In genomic region chr20:17835941-17836861, GRCh38 we compare ENCODE assay signal across 12 cellular contexts.
A peak's percentile ranks its signal among the peaks of the same experiment; 100 is the strongest.
DNase-seq lines count a peak whose midpoint lies in the region; ATAC-seq and TF ChIP-seq lines count a peak whose summit lies in the region.
"Had no signal": no experiment of that assay in that cellular context is flagged by ENCODE, and none has a peak within 500 bp of the region (broad histone marks: within the 10 kb centered on the region; RNA-seq: fewer than 3 reads in every experiment).

No MANE protein-coding gene starts in this region.

- H3K27ac Mint-ChIP-seq in MCF 10A (ENCODE audit: low read depth, unreplicated experiment) (peak overlapping the region; percentile 76), glutamatergic neuron (ENCODE audit: unreplicated experiment) (no peak overlapping the region)

- DNase-seq in MCF 10A (ENCODE audit: unreplicated experiment) (peak; percentile 59), mammary epithelial cell (no peak), osteoblast (ENCODE audit: insufficient read length, low spot score, missing footprints) (no peak), glutamatergic neuron (no peak), NCI-H2196 treated with DMSO at 0.1 percent for 48 hours (lab: John Stamatoyannopoulos, UW; ENCODE audit: unreplicated experiment) (no peak), AML-193 (lab: John Stamatoyannopoulos, UW) (no peak)
- DNase-seq in activated naive CD4-positive, alpha-beta T cell treated with Interleukin-2 at 50 U/mL for 16 hours = no peak
- DNase-seq: NCI-H510A treated with DMSO at 0.1 percent for 48 hours had no signal

- H3K9me3 ChIP-seq in mammary epithelial cell (replicated peaks; ENCODE audit: insufficient read depth, low read length) = peaks cover 8% of the 10 kb centered on the region
- H3K9me3 ChIP-seq in gastroesophageal sphincter = no peaks in the 10 kb centered on the region
- no peaks in the 10 kb centered on the region for H3K9me3 ChIP-seq in osteoblast (ENCODE audit: low read depth, low read length)

- H2AFZ ChIP-seq in mammary epithelial cell (ENCODE audit: low read depth, low read length) (no peak overlapping the region), osteoblast (ENCODE audit: low read length) (peak overlapping the region; percentile 71)

- in situ Hi-C loops in mammary epithelial cell (cut with MboI; ENCODE audit: low sequenced_read_pairs in 2 of 2) = no loop called here

- no peak for TF ChIP-seq EP300 in gastroesophageal sphincter (IDR thresholded peaks at IDR 0.05)

- H3K4me2 ChIP-seq in mammary epithelial cell (ENCODE audit: insufficient read depth, low read depth, low read length) = no peak overlapping the region
- H3K4me2 ChIP-seq in osteoblast (ENCODE audit: insufficient read depth, low read length) = peak overlapping the region; percentile 77

- H4K20me1 ChIP-seq in mammary epithelial cell (ENCODE audit: insufficient read depth, low read length) (no peaks in the 10 kb centered on the region), osteoblast (ENCODE audit: insufficient read depth, low read length) (no peaks in the 10 kb centered on the region)

- no peak overlapping the region for H3K27ac ChIP-seq in mammary epithelial cell (ENCODE audit: insufficient read depth, low read depth, low read length)
- peak overlapping the region in 3 of 4 donors; percentile 78 to 85 (median 82) for H3K27ac ChIP-seq in gastroesophageal sphincter
- H3K27ac ChIP-seq in osteoblast (ENCODE audit: low read depth, low read length) = peak overlapping the region; percentile 97
- H3K27ac ChIP-seq: 22Rv1, VCaP had no signal

- peak; percentile 93 for ATAC-seq in gastroesophageal sphincter

- H3K36me3 Mint-ChIP-seq in MCF 10A (ENCODE audit: insufficient read depth, unreplicated experiment) = no peaks in the 10 kb centered on the region
- peaks cover 4% of the 10 kb centered on the region for H3K36me3 Mint-ChIP-seq in glutamatergic neuron (ENCODE audit: unreplicated experiment)

- TF ChIP-seq CTCF in MCF 10A (IDR thresholded peaks at IDR 0.05; ENCODE audit: unreplicated experiment) (no peak), mammary epithelial cell (conservative IDR thresholded peaks at IDR 0.05 in 1 of 2, IDR thresholded peaks at IDR 0.05 in 1 of 2; ENCODE audit: extremely low read depth in 1 of 2, insufficient read depth in 1 of 2, low read depth in 1 of 2, low read length in 2 of 2) (no peak), gastroesophageal sphincter (IDR thresholded peaks at IDR 0.05) (no peak), osteoblast (IDR thresholded peaks at IDR 0.05; ENCODE audit: extremely low read depth, low read depth, low read length) (no peak), glutamatergic neuron (IDR thresholded peaks at IDR 0.05; ENCODE audit: partially characterized antibody, unreplicated experiment) (no peak)

- H3K27me3 Mint-ChIP-seq in MCF 10A (ENCODE audit: insufficient read depth, unreplicated experiment) (no peaks in the 10 kb centered on the region), glutamatergic neuron (ENCODE audit: unreplicated experiment) (peaks cover 5% of the 10 kb centered on the region)

- H3K4me3 Mint-ChIP-seq in MCF 10A (ENCODE audit: unreplicated experiment) (no peak overlapping the region), glutamatergic neuron (ENCODE audit: unreplicated experiment) (no peak overlapping the region)

- dilution Hi-C loops in mammary epithelial cell (cut with HindIII; ENCODE audit: low sequenced_read_pairs) = no loop called here

- H3K4me1 Mint-ChIP-seq in MCF 10A (ENCODE audit: insufficient read depth, unreplicated experiment) (peaks cover 31% of the 10 kb centered on the region), glutamatergic neuron (ENCODE audit: low read depth, unreplicated experiment) (no peaks in the 10 kb centered on the region)

- H3K79me2 ChIP-seq in mammary epithelial cell (ENCODE audit: insufficient read depth, low read length) (peaks cover 36% of the 10 kb centered on the region), osteoblast (ENCODE audit: insufficient read depth, low read length) (no peaks in the 10 kb centered on the region)

- no peaks in the 10 kb centered on the region for H3K36me3 ChIP-seq in mammary epithelial cell (ENCODE audit: insufficient read depth, low read length)
- H3K36me3 ChIP-seq in gastroesophageal sphincter = no peaks in the 10 kb centered on the region
- H3K36me3 ChIP-seq in osteoblast (ENCODE audit: insufficient read depth, low read length) = no peaks in the 10 kb centered on the region
- H3K36me3 ChIP-seq: HAP-1 had no signal

- 85% methylated on average over 18 of the region's 21 CpGs for WGBS in mammary epithelial cell (ENCODE audit: low coverage, missing lambda C conversion rate)
- 46 to 68% methylated on average over 5 to 20 of the region's 21 CpGs for WGBS in gastroesophageal sphincter (ENCODE audit: low coverage in 1 of 2), 2 donors

- intact Hi-C loops in MCF 10A (cut with micrococcal nuclease) = loop anchor here (10.0 kb wide), 1 partner anchor 59 kb away; no protein-coding TSS in a partner anchor
- intact Hi-C loops in mammary epithelial cell (cut with micrococcal nuclease) = loop anchor here (2.0 kb wide), 1 partner anchor 13 kb away; no protein-coding TSS in a partner anchor

- H3K4me3 ChIP-seq in mammary epithelial cell (replicated peaks in 1 of 3; ENCODE audit: insufficient read depth in 1 of 3, low read depth in 2 of 3, low read length in 3 of 3) = no peak overlapping the region
- H3K4me3 ChIP-seq in gastroesophageal sphincter = no peak overlapping the region
- H3K4me3 ChIP-seq in osteoblast (ENCODE audit: insufficient read depth, low read length) = peak overlapping the region; percentile 45
- H3K4me3 ChIP-seq: HAP-1 had no signal

- no TSS peak for BruUV-seq in MCF 10A (replicated peaks; lab: Mats Ljungman, UMichigan)
- no TSS peak for BruUV-seq in mammary epithelial cell (replicated peaks; lab: Mats Ljungman, UMichigan)

- H3K9me3 Mint-ChIP-seq in MCF 10A (ENCODE audit: unreplicated experiment) (no peaks in the 10 kb centered on the region), glutamatergic neuron (ENCODE audit: unreplicated experiment) (no peaks in the 10 kb centered on the region)

- POLR2A ChIA-PET in MCF 10A (lab: Yijun Ruan, JAX) = interaction anchor here (0.7 to 4.5 kb wide), 3 partner anchors 7 to 439 kb away, joined by 3 to 30 read pairs (median 12); no protein-coding TSS in a partner anchor

- CTCF ChIA-PET in MCF 10A (lab: Yijun Ruan, JAX) = interaction anchor here (0.7 to 2.0 kb wide), 8 partner anchors 10 to 1126 kb away, joined by 3 to 8 read pairs (median 3); no protein-coding TSS in a partner anchor
- CTCF ChIA-PET in mammary epithelial cell (lab: Charles Lee; ENCODE audit: low non-redundant PET) = no interaction called here

- H3K4me1 ChIP-seq in mammary epithelial cell (ENCODE audit: insufficient read depth, low read length) (peaks cover 42% of the 10 kb centered on the region), gastroesophageal sphincter (peaks cover under 1 to 37% (median 11%) of the 10 kb centered on the region in 3 donors), osteoblast (ENCODE audit: insufficient read depth, low read length) (peaks cover 42% of the 10 kb centered on the region)
- H3K4me1 ChIP-seq: HAP-1 had no signal

- no peak for TF ChIP-seq POLR2A in gastroesophageal sphincter (IDR thresholded peaks at IDR 0.05)

- no peak overlapping the region for H3K9ac ChIP-seq in mammary epithelial cell (ENCODE audit: insufficient read depth, low read length)

- no peaks in the 10 kb centered on the region for H3K27me3 ChIP-seq in mammary epithelial cell (ENCODE audit: insufficient read depth, low read length)
- H3K27me3 ChIP-seq in gastroesophageal sphincter = no peaks in the 10 kb centered on the region
- no peaks in the 10 kb centered on the region for H3K27me3 ChIP-seq in osteoblast (ENCODE audit: insufficient read depth, low read length)
